Comparison of ENCODE assay signal across 11 cellular contexts in genomic region chr3:179309225-179310109, GRCh38. TPM values are rescaled to one million over a fixed set of nuclear protein-coding genes. Genes with fewer than 3 reads are reported as not detected.
DNase-seq lines count a peak whose midpoint lies in the region; ATAC-seq and TF ChIP-seq lines count a peak whose summit lies in the region.
"Had no signal": no experiment of that assay in that cellular context is flagged by ENCODE, and none has a peak within 500 bp of the region (broad histone marks: within the 10 kb centered on the region; RNA-seq: fewer than 3 reads in every experiment).

No MANE protein-coding gene starts in this region.

- TF ChIP-seq CTCF in HFFc6 (IDR thresholded peaks at IDR 0.05) (no peak), brain microvascular endothelial cell (IDR thresholded peaks at IDR 0.05; ENCODE audit: low read depth, low read length, missing control alignments) (no peak)

- no peaks in the 10 kb centered on the region for H3K36me3 ChIP-seq in brain microvascular endothelial cell (replicated peaks)
- H3K36me3 ChIP-seq: neutrophil had no signal

- no peaks in the 10 kb centered on the region for H3K36me3 Mint-ChIP-seq in HFFc6 (ENCODE audit: low read depth)

- ATAC-seq in GM18499 (IDR thresholded peaks at IDR 0.05; ENCODE audit: insufficient read depth, unreplicated experiment) (peak; percentile 98), GM19438 (IDR thresholded peaks at IDR 0.05; ENCODE audit: low read depth, unreplicated experiment) (peak; percentile 95), HG02840 (IDR thresholded peaks at IDR 0.05; ENCODE audit: low FRiP score, unreplicated experiment) (peak; percentile 84), HG03520 (IDR thresholded peaks at IDR 0.05; ENCODE audit: unreplicated experiment) (peak; percentile 93)
- ATAC-seq: left colon had no signal

- H3K4me1 Mint-ChIP-seq in HFFc6 (ENCODE audit: low read depth): peaks cover 7% of the 10 kb centered on the region
- H3K4me1 Mint-ChIP-seq: central memory CD8-positive, alpha-beta T cell had no signal

- H3K4me3 ChIP-seq in brain microvascular endothelial cell (ENCODE audit: low read depth, low read length): no peak overlapping the region

- no peaks in the 10 kb centered on the region for H3K9me3 Mint-ChIP-seq in HFFc6
- H3K9me3 Mint-ChIP-seq: central memory CD8-positive, alpha-beta T cell had no signal

- H3K27me3 Mint-ChIP-seq in HFFc6 (ENCODE audit: insufficient read depth): peaks cover 5% of the 10 kb centered on the region; the same call in 1 of the 2 replicates

- in situ Hi-C loops in brain microvascular endothelial cell (cut with HindIII; ENCODE audit: low pct_ligation_motif_present, low sequenced_read_pairs): loop anchor here (25.0 kb wide), 1 partner anchor 297 kb away; no protein-coding TSS in a partner anchor

- no peak overlapping the region for H3K27ac ChIP-seq in brain microvascular endothelial cell
- H3K27ac ChIP-seq: neutrophil had no signal

- H3K27me3 ChIP-seq in brain microvascular endothelial cell (replicated peaks): no peaks in the 10 kb centered on the region
- H3K27me3 ChIP-seq: neutrophil had no signal

- no peak overlapping the region for H3K27ac Mint-ChIP-seq in HFFc6

- no peak overlapping the region for H3K4me3 Mint-ChIP-seq in HFFc6
- H3K4me3 Mint-ChIP-seq: central memory CD8-positive, alpha-beta T cell had no signal

- DNase-seq in NCI-H146 treated with DMSO at 0.1 percent for 48 hours (lab: John Stamatoyannopoulos, UW; ENCODE audit: unreplicated experiment): no peak
- no peak for DNase-seq in NCI-H446 (lab: John Stamatoyannopoulos, UW)
- DNase-seq in HFFc6: no peak
- DNase-seq in brain microvascular endothelial cell: no peak
- DNase-seq: left colon had no signal

RNA-seq across cellular contexts. Expression of gene ZNF639, which starts 13.4 kb away (rescaled TPM):
- 10 to 100 TPM; 24.9 to 32.8 (median 29.0) TPM for total RNA-seq in HFFc6 (2021; fragmentation: NEBNext Ultra II Directional; extraction: Animal tissue kit (Norgen Biotek cat#: 25700))

RNA-seq across cellular contexts. Expression of gene MFN1, which starts 38.0 kb away (rescaled TPM):
- total RNA-seq in HFFc6 (2021; fragmentation: NEBNext Ultra II Directional; extraction: Animal tissue kit (Norgen Biotek cat#: 25700)): 10 to 100 TPM; 49.6 to 62.0 (median 56.3) TPM

RNA-seq across cellular contexts. Expression of gene KCNMB3, which starts 58.6 kb away (rescaled TPM):
- total RNA-seq in HFFc6 (2021; fragmentation: NEBNext Ultra II Directional; extraction: Animal tissue kit (Norgen Biotek cat#: 25700)): under 1 TPM; 0.26 to 0.66 (median 0.49) TPM
